2 cellular contexts compared by ENCODE assay signal in the genomic region with DNA sequence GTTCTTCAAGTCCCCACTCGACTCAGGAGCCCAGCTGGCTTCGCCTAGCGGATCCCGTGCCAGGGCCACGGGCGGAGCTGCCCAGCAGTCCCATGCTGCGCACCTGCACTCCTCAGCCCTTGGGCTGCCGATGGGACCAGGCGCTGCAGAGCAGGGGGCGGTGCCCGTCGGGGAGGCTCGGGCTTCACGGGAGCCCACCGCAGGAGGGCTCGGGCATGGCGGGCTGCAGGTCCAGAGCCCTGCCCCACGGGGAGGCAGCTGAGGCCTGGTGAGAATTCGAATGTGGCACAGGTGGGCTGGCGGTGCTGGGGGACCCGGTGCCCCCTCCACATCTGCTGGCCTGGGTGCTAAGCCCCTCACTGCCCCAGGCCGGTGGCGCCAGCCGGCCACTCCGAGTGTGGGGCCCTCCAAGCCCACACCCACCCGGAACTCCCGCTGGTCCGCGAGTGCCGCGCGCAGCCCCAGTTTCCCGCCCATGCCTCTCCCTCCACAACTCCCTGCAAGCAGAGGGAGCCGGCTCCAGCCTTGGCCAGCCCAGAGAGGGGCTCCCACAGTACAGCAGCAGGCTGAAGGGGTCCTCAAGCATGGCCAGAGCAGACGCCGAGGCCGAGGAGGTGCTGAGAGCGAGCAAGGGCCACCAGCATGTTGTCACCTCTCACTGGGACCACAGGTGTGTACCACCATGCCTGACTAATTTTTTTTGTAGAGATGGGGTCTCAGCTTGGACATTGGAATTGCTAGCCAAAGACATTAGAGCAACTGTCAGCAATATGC.
TF ChIP-seq lines count a peak whose summit lies in the region.

No MANE protein-coding gene starts in this region.

TF ChIP-seq in K562, 482 proteins besides CTCF, POLR2A, EP300 and RAD21:
- TF ChIP-seq, protein P1, sequence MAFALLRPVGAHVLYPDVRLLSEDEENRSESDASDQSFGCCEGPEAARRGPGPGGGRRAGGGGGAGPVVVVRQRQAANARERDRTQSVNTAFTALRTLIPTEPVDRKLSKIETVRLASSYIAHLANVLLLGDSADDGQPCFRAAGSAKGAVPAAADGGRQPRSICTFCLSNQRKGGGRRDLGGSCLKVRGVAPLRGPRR (CRISPR knock-in tag; IDR thresholded peaks at IDR 0.05) = no peak
- no peak for TF ChIP-seq FUS (optimal IDR thresholded peaks at IDR 0.05; ENCODE audit: low read depth, low read length)
- no peak for TF ChIP-seq ZBTB1 (CRISPR knock-in tag; IDR thresholded peaks at IDR 0.05; ENCODE audit: borderline replicate concordance, low read depth)
- TF ChIP-seq, protein P2, sequence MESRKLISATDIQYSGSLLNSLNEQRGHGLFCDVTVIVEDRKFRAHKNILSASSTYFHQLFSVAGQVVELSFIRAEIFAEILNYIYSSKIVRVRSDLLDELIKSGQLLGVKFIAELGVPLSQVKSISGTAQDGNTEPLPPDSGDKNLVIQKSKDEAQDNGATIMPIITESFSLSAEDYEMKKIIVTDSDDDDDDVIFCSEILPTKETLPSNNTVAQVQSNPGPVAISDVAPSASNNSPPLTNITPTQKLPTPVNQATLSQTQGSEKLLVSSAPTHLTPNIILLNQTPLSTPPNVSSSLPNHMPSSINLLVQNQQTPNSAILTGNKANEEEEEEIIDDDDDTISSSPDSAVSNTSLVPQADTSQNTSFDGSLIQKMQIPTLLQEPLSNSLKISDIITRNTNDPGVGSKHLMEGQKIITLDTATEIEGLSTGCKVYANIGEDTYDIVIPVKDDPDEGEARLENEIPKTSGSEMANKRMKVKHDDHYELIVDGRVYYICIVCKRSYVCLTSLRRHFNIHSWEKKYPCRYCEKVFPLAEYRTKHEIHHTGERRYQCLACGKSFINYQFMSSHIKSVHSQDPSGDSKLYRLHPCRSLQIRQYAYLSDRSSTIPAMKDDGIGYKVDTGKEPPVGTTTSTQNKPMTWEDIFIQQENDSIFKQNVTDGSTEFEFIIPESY (CRISPR knock-in tag; IDR thresholded peaks at IDR 0.05) = peak; percentile 57; the same call in 1 of the 2 replicates
- TF ChIP-seq GTF2E2 (tag; IDR thresholded peaks at IDR 0.05) = no peak
- TF ChIP-seq ZNF212 (CRISPR knock-in tag; IDR thresholded peaks at IDR 0.05) = no peak
- peak; percentile 39 for TF ChIP-seq RBM22 (IDR thresholded peaks at IDR 0.05; ENCODE audit: low read depth, low read length, poor library complexity, severe bottlenecking)
- 0 out of 2 replicates have a peak, but pooled peaks have one; percentile 44 for TF ChIP-seq POLR2G (IDR thresholded peaks at IDR 0.05; ENCODE audit: low read depth, low read length)
- TF ChIP-seq NFE2L1 (tag; IDR thresholded peaks at IDR 0.05; ENCODE audit: borderline replicate concordance, low read depth) = no peak
- no peak for TF ChIP-seq ASH1L (IDR thresholded peaks at IDR 0.05; ENCODE audit: borderline replicate concordance, low read depth, partially characterized antibody)
- no peak for TF ChIP-seq ZNF263 (CRISPR knock-in tag; IDR thresholded peaks at IDR 0.05; ENCODE audit: borderline replicate concordance)
TF ChIP-seq in K562: peak in this region for 3.

TF ChIP-seq in HepG2, 621 proteins besides CTCF, POLR2A, EP300 and RAD21:
- TF ChIP-seq AGO2 (optimal IDR thresholded peaks at IDR 0.05; ENCODE audit: low read depth, low read length) = peak; percentile 27
- TF ChIP-seq MAFK (conservative IDR thresholded peaks at IDR 0.05 in 1 of 2, IDR thresholded peaks at IDR 0.05 in 1 of 2; ENCODE audit: low read length in 2 of 2) = 0 out of 4 replicates have a peak, but pooled peaks of 1 of the 2 experiments have one; percentile 4
- TF ChIP-seq MYC (CRISPR knock-in tag; IDR thresholded peaks at IDR 0.05; ENCODE audit: borderline replicate concordance) = no peak
- peak; percentile 100 for TF ChIP-seq ZNF850 (CRISPR knock-in tag; conservative IDR thresholded peaks at IDR 0.05)
- TF ChIP-seq GLI4 (CRISPR knock-in tag; IDR thresholded peaks at IDR 0.05; ENCODE audit: borderline replicate concordance) = no peak
TF ChIP-seq in HepG2: peak in this region for 3.
